In genomic region chr4:187128226-187128625, GRCh38 we compare ENCODE assay signal across 14 cellular contexts.
DNase-seq lines count a peak whose midpoint lies in the region; ATAC-seq and TF ChIP-seq lines count a peak whose summit lies in the region.
"Had no signal": no experiment of that assay in that cellular context is flagged by ENCODE, and none has a peak within 500 bp of the region (broad histone marks: within the 10 kb centered on the region; RNA-seq: fewer than 3 reads in every experiment).

No MANE protein-coding gene starts in this region.

- no peak overlapping the region for H3K4me3 Mint-ChIP-seq in mesothelial cell of epicardium
- H3K4me3 Mint-ChIP-seq in activated CD8-positive, alpha-beta memory T cell treated with anti-CD3 and anti-CD28 coated beads, Interleukin-2, amount 10 ng/mL, durations not matched to agents 7 days and 5 days: no peak overlapping the region
- H3K4me3 Mint-ChIP-seq: neural crest cell had no signal

- H3K4me3 ChIP-seq in PC-3 (ENCODE audit: low read length) (no peak overlapping the region), heart right ventricle (no peak overlapping the region)
- H3K4me3 ChIP-seq: skin epidermis had no signal

- intact Hi-C loops in PC-3 (cut with micrococcal nuclease) (no loop called here), heart right ventricle (cut with DNase I) (no loop called here), left colon (cut with DNase I, micrococcal nuclease) (no loop called here)

- peaks cover 8% of the 10 kb centered on the region for H3K9me3 Mint-ChIP-seq in mesothelial cell of epicardium
- peaks cover 12% of the 10 kb centered on the region for H3K9me3 Mint-ChIP-seq in activated CD8-positive, alpha-beta memory T cell treated with anti-CD3 and anti-CD28 coated beads, Interleukin-2, amount 10 ng/mL, durations not matched to agents 7 days and 5 days (ENCODE audit: low read depth)
- H3K9me3 Mint-ChIP-seq: neural crest cell had no signal

- BruUV-seq in PC-3 (replicated peaks; lab: Mats Ljungman, UMichigan): no TSS peak

- no peaks in the 10 kb centered on the region for H3K27me3 Mint-ChIP-seq in mesothelial cell of epicardium (ENCODE audit: low read depth)
- no peaks in the 10 kb centered on the region for H3K27me3 Mint-ChIP-seq in activated CD8-positive, alpha-beta memory T cell treated with anti-CD3 and anti-CD28 coated beads, Interleukin-2, amount 10 ng/mL, durations not matched to agents 7 days and 5 days

- no peaks in the 10 kb centered on the region for H3F3A ChIP-seq in PC-3 (ENCODE audit: low read length, unreplicated experiment)

- ATAC-seq in PC-3 (peak; percentile 76), heart right ventricle (no peak), left colon (no peak)
- no peak for ATAC-seq in activated CD8-positive, alpha-beta memory T cell treated with anti-CD3 and anti-CD28 coated beads, Interleukin-2, amount 10 ng/mL, durations not matched to agents 7 days and 5 days

- H3K27me3 ChIP-seq in PC-3 (ENCODE audit: low read length) (no peaks in the 10 kb centered on the region), heart right ventricle (no peaks in the 10 kb centered on the region)

- POLR2A ChIA-PET in PC-3 (lab: Charles Lee; ENCODE audit: unreplicated experiment): no interaction called here

- H3K36me3 Mint-ChIP-seq in mesothelial cell of epicardium: peaks cover 4% of the 10 kb centered on the region
- H3K36me3 Mint-ChIP-seq in activated CD8-positive, alpha-beta memory T cell treated with anti-CD3 and anti-CD28 coated beads, Interleukin-2, amount 10 ng/mL, durations not matched to agents 7 days and 5 days: no peaks in the 10 kb centered on the region

- H3K4me1 ChIP-seq in PC-3 (ENCODE audit: insufficient read depth, low read length): peaks cover 17% of the 10 kb centered on the region; the same call in 1 of the 2 replicates
- no peaks in the 10 kb centered on the region for H3K4me1 ChIP-seq in heart right ventricle

- 72 to 79% methylated on average over 11 of the region's 11 CpGs for WGBS in heart right ventricle, 2 donors

- TF ChIP-seq CTCF in PC-3 (conservative IDR thresholded peaks at IDR 0.05; ENCODE audit: low read depth, low read length): no peak
- no peak for TF ChIP-seq CTCF in mesothelial cell of epicardium (IDR thresholded peaks at IDR 0.05; ENCODE audit: unreplicated experiment)
- TF ChIP-seq CTCF in heart right ventricle (IDR thresholded peaks at IDR 0.05): no peak

- H3K27ac ChIP-seq in PC-3 (ENCODE audit: low read length): peak overlapping the region; percentile 70
- peak overlapping the region; percentile 98 for H3K27ac ChIP-seq in epithelial cell of prostate
- H3K27ac ChIP-seq in heart right ventricle: no peak overlapping the region
- H3K27ac ChIP-seq: skin epidermis had no signal

- H3K4me1 Mint-ChIP-seq in mesothelial cell of epicardium: peaks cover 30% of the 10 kb centered on the region
- no peaks in the 10 kb centered on the region for H3K4me1 Mint-ChIP-seq in activated CD8-positive, alpha-beta memory T cell treated with anti-CD3 and anti-CD28 coated beads, Interleukin-2, amount 10 ng/mL, durations not matched to agents 7 days and 5 days

- no peaks in the 10 kb centered on the region for H4K20me1 ChIP-seq in PC-3 (ENCODE audit: low read length)

- DNase-seq in AG20443 (ENCODE audit: low spot score) (peak; percentile 74), PC-3 (peak; percentile 40), epithelial cell of prostate (ENCODE audit: low read depth, low spot score) (peak; percentile 86), mesothelial cell of epicardium (ENCODE audit: low spot score in 2 of 2, unreplicated experiment in 2 of 2) (no peak), heart right ventricle (no peak), left colon (no peak)
- DNase-seq in effector CD8-positive, alpha-beta T cell (lab: John Stamatoyannopoulos, UW): no peak
- no peak for DNase-seq in activated CD8-positive, alpha-beta memory T cell treated with anti-CD3 and anti-CD28 coated beads, Interleukin-2, amount 10 ng/mL, durations not matched to agents 7 days and 5 days
- DNase-seq: activated naive CD4-positive, alpha-beta T cell; effector memory CD4-positive, alpha-beta T cell; NCI-H2171; NK-92 treated with Interleukin-12 subunit alpha and Interleukin-12 subunit beta, amount 100 ng/mL, for 24 hours had no signal

- CTCF ChIA-PET in PC-3 (lab: Charles Lee): no interaction called here
- CTCF ChIA-PET in activated CD8-positive, alpha-beta memory T cell treated with anti-CD3 and anti-CD28 coated beads, Interleukin-2, amount 10 ng/mL, durations not matched to agents 7 days and 5 days (lab: Charles Lee): no interaction called here

- peak overlapping the region; percentile 49 for H3K9ac ChIP-seq in PC-3 (ENCODE audit: low read length)

- H3K4me2 ChIP-seq in PC-3 (ENCODE audit: low read length): peak overlapping the region; percentile 52

- no peaks in the 10 kb centered on the region for H3K9me3 ChIP-seq in PC-3 (ENCODE audit: low read length)
- H3K9me3 ChIP-seq in heart right ventricle: peaks cover 0 to 12% (median 0%) of the 10 kb centered on the region in 11 donors

- no peaks in the 10 kb centered on the region for H3K79me2 ChIP-seq in PC-3 (ENCODE audit: low read length)

- H2AFZ ChIP-seq in PC-3 (ENCODE audit: low read length): no peak overlapping the region

- peak overlapping the region; percentile 72 for H3K27ac Mint-ChIP-seq in mesothelial cell of epicardium
- H3K27ac Mint-ChIP-seq in activated CD8-positive, alpha-beta memory T cell treated with anti-CD3 and anti-CD28 coated beads, Interleukin-2, amount 10 ng/mL, durations not matched to agents 7 days and 5 days: no peak overlapping the region

- H3K36me3 ChIP-seq in PC-3 (ENCODE audit: low read depth, low read length): no peaks in the 10 kb centered on the region
- no peaks in the 10 kb centered on the region for H3K36me3 ChIP-seq in heart right ventricle

- H3K9me2 ChIP-seq in PC-3 (replicated peaks; ENCODE audit: low read length): no peaks in the 10 kb centered on the region

Comparison
In these comparisons a context has a peak if more than half of its experiments do, and no peak if none do; other contexts are left out.
1. DNase-seq: peak in AG20443 (single experiment), PC-3 (single experiment) and epithelial cell of prostate (single experiment); none in mesothelial cell of epicardium (0 of 2), effector CD8-positive, alpha-beta T cell (single experiment), activated CD8-positive, alpha-beta memory T cell treated with anti-CD3 and anti-CD28 coated beads, Interleukin-2, amount 10 ng/mL, durations not matched to agents 7 days and 5 days (single experiment), heart right ventricle (0 of 2) and left colon (0 of 2).
2. H3K27ac ChIP-seq: peak in PC-3 (single experiment) and epithelial cell of prostate (single experiment); none in heart right ventricle (0 of 10).